Comparison of ENCODE assay signal across 8 cellular contexts in the genomic region with DNA sequence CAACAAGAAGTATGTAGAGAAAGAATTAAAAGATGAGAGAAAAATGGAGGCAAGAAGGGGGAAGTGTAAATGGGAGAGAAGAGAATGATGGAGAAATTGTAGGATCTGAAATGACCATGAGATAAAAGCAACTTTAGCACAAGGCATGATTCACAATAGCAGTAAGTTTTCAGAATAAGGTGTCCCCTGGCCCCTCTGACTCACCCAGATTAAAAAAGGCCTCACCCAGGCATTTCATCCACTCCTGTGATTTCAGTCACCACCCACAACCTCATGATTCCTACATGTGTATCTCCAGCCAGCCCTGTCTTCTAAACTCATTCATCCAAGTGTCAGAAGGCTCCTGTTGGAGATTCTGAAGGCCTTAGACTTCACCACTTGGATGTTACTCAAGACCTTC. TPM values are rescaled to one million over a fixed set of nuclear protein-coding genes. Genes with fewer than 3 reads are reported as not detected.
DNase-seq lines count a peak whose midpoint lies in the region; ATAC-seq and TF ChIP-seq lines count a peak whose summit lies in the region.

No MANE protein-coding gene starts in this region.

- TF ChIP-seq CTCF in A673 (conservative IDR thresholded peaks at IDR 0.05; ENCODE audit: low read depth, low read length), result no peak
- TF ChIP-seq CTCF in lower leg skin (IDR thresholded peaks at IDR 0.05), result no peak

- CTCF ChIA-PET in CD4-positive, alpha-beta memory T cell (lab: Charles Lee; ENCODE audit: partially characterized antibody), result interaction anchor here (1.1 kb wide), 1 partner anchor 138 kb away, joined by 3 read pairs; no protein-coding TSS in a partner anchor
- CTCF ChIA-PET in A673 (lab: Charles Lee), result no interaction called here

- H3K4me3 ChIP-seq in CD4-positive, alpha-beta memory T cell (ENCODE audit: low read length in 2 of 2), result no peak overlapping the region
- H3K4me3 ChIP-seq in A673 (ENCODE audit: low read depth, low read length, poor library complexity, severe bottlenecking) (no peak overlapping the region), lower leg skin (ENCODE audit: low read depth, poor library complexity, severe bottlenecking) (no peak overlapping the region)

- POLR2A ChIA-PET in CD4-positive, alpha-beta memory T cell (lab: Charles Lee; ENCODE audit: partially characterized antibody), result no interaction called here
- POLR2A ChIA-PET in naive thymus-derived CD8-positive, alpha-beta T cell (lab: Charles Lee), result no interaction called here
- POLR2A ChIA-PET in A673 (lab: Charles Lee; ENCODE audit: low non-redundant PET), result interaction anchor here (0.6 kb wide), 1 partner anchor 1863 kb away, joined by 3 read pairs; no protein-coding TSS in a partner anchor

- H3K9me3 ChIP-seq in CD4-positive, alpha-beta memory T cell (ENCODE audit: control insufficient read depth in 1 of 2, low read length in 2 of 2), result no peaks in the 10 kb centered on the region
- no peaks in the 10 kb centered on the region for H3K9me3 ChIP-seq in A673 (ENCODE audit: low read depth, low read length, poor library complexity, severe bottlenecking)

- H3K36me3 Mint-ChIP-seq in CD4-positive, alpha-beta memory T cell, result peaks cover 72 to 78% of the 10 kb centered on the region in 2 donors
- H3K36me3 Mint-ChIP-seq in activated T-helper 17 cell treated with anti-CD3 and anti-CD28 coated beads, Interleukin-2, amount 50 U/mL, for 72 hours (ENCODE audit: low read depth), result peaks cover 94% of the 10 kb centered on the region
- peaks cover 26 to 69% (median 49%) of the 10 kb centered on the region in 3 donors for H3K36me3 Mint-ChIP-seq in naive thymus-derived CD8-positive, alpha-beta T cell

- DNase-seq in CD4-positive, alpha-beta memory T cell, result peak in 1 of 5 donors; percentile 40
- peak; percentile 57 for DNase-seq in HS-5 (ENCODE audit: low read depth)
- no peak for DNase-seq in naive thymus-derived CD8-positive, alpha-beta T cell
- no peak for DNase-seq in A673 (ENCODE audit: low spot score)
- no peak for DNase-seq in lower leg skin (ENCODE audit: low spot score in 2 of 2)
- no peak for DNase-seq in cerebellar nuclear complex (lab: John Stamatoyannopoulos, UW)

- peaks cover 39% of the 10 kb centered on the region for H3K36me3 ChIP-seq in CD4-positive, alpha-beta memory T cell (ENCODE audit: insufficient read depth, low read length)
- no peaks in the 10 kb centered on the region for H3K36me3 ChIP-seq in A673 (ENCODE audit: insufficient read depth, low read length, poor library complexity, severe bottlenecking)

- H3K27ac Mint-ChIP-seq in CD4-positive, alpha-beta memory T cell, result peak overlapping the region; percentile 41 to 92 (median 82)
- H3K27ac Mint-ChIP-seq in activated T-helper 17 cell treated with anti-CD3 and anti-CD28 coated beads, Interleukin-2, amount 50 U/mL, for 72 hours, result peak overlapping the region; percentile 87
- peak overlapping the region; percentile 71 to 95 (median 86) for H3K27ac Mint-ChIP-seq in naive thymus-derived CD8-positive, alpha-beta T cell

- no peaks in the 10 kb centered on the region for H3K27me3 ChIP-seq in CD4-positive, alpha-beta memory T cell (ENCODE audit: insufficient read depth, low read length)
- H3K27me3 ChIP-seq in A673 (replicated peaks; ENCODE audit: insufficient read depth, low read depth, low read length, poor library complexity), result no peaks in the 10 kb centered on the region

- H3K9me3 Mint-ChIP-seq in CD4-positive, alpha-beta memory T cell, result peaks cover 0 to 4% (median 0%) of the 10 kb centered on the region in 8 donors
- no peaks in the 10 kb centered on the region for H3K9me3 Mint-ChIP-seq in activated T-helper 17 cell treated with anti-CD3 and anti-CD28 coated beads, Interleukin-2, amount 50 U/mL, for 72 hours
- peaks cover 0 to 4% (median 0%) of the 10 kb centered on the region in 9 donors for H3K9me3 Mint-ChIP-seq in naive thymus-derived CD8-positive, alpha-beta T cell

- intact Hi-C loops in CD4-positive, alpha-beta memory T cell (cut with micrococcal nuclease), result no loop called here
- intact Hi-C loops in A673 (cut with micrococcal nuclease; ENCODE audit: unreplicated experiment), result no loop called here
- intact Hi-C loops in lower leg skin (cut with DNase I; ENCODE audit: low total_unique reads), result no loop called here

- no peaks in the 10 kb centered on the region for H3K27me3 Mint-ChIP-seq in CD4-positive, alpha-beta memory T cell
- H3K27me3 Mint-ChIP-seq in activated T-helper 17 cell treated with anti-CD3 and anti-CD28 coated beads, Interleukin-2, amount 50 U/mL, for 72 hours, result no peaks in the 10 kb centered on the region
- no peaks in the 10 kb centered on the region for H3K27me3 Mint-ChIP-seq in naive thymus-derived CD8-positive, alpha-beta T cell

- ATAC-seq in activated T-helper 17 cell treated with anti-CD3 and anti-CD28 coated beads, Interleukin-2, amount 50 U/mL, for 72 hours (replicated peaks), result peak; percentile 99
- peak in 1 of 2 donors; percentile 54 for ATAC-seq in naive thymus-derived CD8-positive, alpha-beta T cell
- ATAC-seq in GM18520 (IDR thresholded peaks at IDR 0.05; ENCODE audit: unreplicated experiment), result no peak

- H3K4me1 ChIP-seq in CD4-positive, alpha-beta memory T cell (ENCODE audit: insufficient read depth, low read length), result peaks cover 28% of the 10 kb centered on the region
- H3K4me1 ChIP-seq in A673 (ENCODE audit: insufficient read depth, low read length, poor library complexity, severe bottlenecking), result no peaks in the 10 kb centered on the region

- peak overlapping the region in 5 of 8 donors; percentile 1 to 50 (median 12) for H3K4me3 Mint-ChIP-seq in CD4-positive, alpha-beta memory T cell
- H3K4me3 Mint-ChIP-seq in activated T-helper 17 cell treated with anti-CD3 and anti-CD28 coated beads, Interleukin-2, amount 50 U/mL, for 72 hours, result peak overlapping the region; percentile 53
- peak overlapping the region in 7 of 10 donors; percentile 1 to 56 (median 7) for H3K4me3 Mint-ChIP-seq in naive thymus-derived CD8-positive, alpha-beta T cell

- H3K4me1 Mint-ChIP-seq in CD4-positive, alpha-beta memory T cell, result peaks cover 36 to 50% (median 44%) of the 10 kb centered on the region in 4 donors
- peaks cover 24% of the 10 kb centered on the region for H3K4me1 Mint-ChIP-seq in activated T-helper 17 cell treated with anti-CD3 and anti-CD28 coated beads, Interleukin-2, amount 50 U/mL, for 72 hours
- peaks cover 24 to 54% (median 36%) of the 10 kb centered on the region in 4 donors for H3K4me1 Mint-ChIP-seq in naive thymus-derived CD8-positive, alpha-beta T cell

- TF ChIP-seq POLR2A in lower leg skin (IDR thresholded peaks at IDR 0.05), result no peak

- H3K27ac ChIP-seq in CD4-positive, alpha-beta memory T cell (ENCODE audit: low read depth, low read length), result no peak overlapping the region
- H3K27ac ChIP-seq in A673 (ENCODE audit: low read depth, low read length, poor library complexity, severe bottlenecking), result no peak overlapping the region

- BruUV-seq in A673 (replicated peaks; lab: Mats Ljungman, UMichigan), result no TSS peak

RNA-seq across cellular contexts. Expression of a gene that starts 56.6 kb away (rescaled TPM):
- 100 to 1,000 TPM; 210 to 226 TPM for total RNA-seq in CD4-positive, alpha-beta memory T cell
- 100 to 1,000 TPM; 101 to 222 TPM for polyA plus RNA-seq in CD4-positive, alpha-beta memory T cell
- 100 to 1,000 TPM; 131 to 175 TPM for total RNA-seq in activated T-helper 17 cell treated with anti-CD3 and anti-CD28 coated beads, Interleukin-2, amount 50 U/mL, for 72 hours
- total RNA-seq in naive thymus-derived CD8-positive, alpha-beta T cell, result 100 to 1,000 TPM; 209 to 221 TPM
- polyA plus RNA-seq in naive thymus-derived CD8-positive, alpha-beta T cell, result 100 to 1,000 TPM in 1 of 3 donors, 10 to 100 TPM in 2; 81.0 to 174 (median 91.1) TPM
- total RNA-seq in A673 (2021) (2.9 and 3.8 TPM in 2 replicates), lower leg skin (10 to 100 TPM; 48.1 to 74.6 (median 58.1) TPM)

Comparison
In these comparisons a context has a peak if more than half of its experiments do, and no peak if none do; other contexts are left out.
1. RNA of a gene that starts 56.6 kb away (total RNA-seq): 210 to 226 TPM in CD4-positive, alpha-beta memory T cell, 209 to 221 TPM in naive thymus-derived CD8-positive, alpha-beta T cell, 131 to 175 TPM in activated T-helper 17 cell treated with anti-CD3 and anti-CD28 coated beads, Interleukin-2, amount 50 U/mL, for 72 hours and 48.1 to 74.6 TPM in lower leg skin; 2.9 to 3.8 TPM in A673; every median in the first group is over 10 times any median in the second.
2. Peak in every context shown above with its lines, with median percentiles within 50 percentile points of each other: H3K27ac Mint-ChIP-seq and H3K4me3 Mint-ChIP-seq.